In genomic region chr5:59124983-59125960, GRCh38 we compare ENCODE assay signal across 9 cellular contexts.
DNase-seq lines count a peak whose midpoint lies in the region; ATAC-seq and TF ChIP-seq lines count a peak whose summit lies in the region.
"Had no signal": no experiment of that assay in that cellular context is flagged by ENCODE, and none has a peak within 500 bp of the region (broad histone marks: within the 10 kb centered on the region; RNA-seq: fewer than 3 reads in every experiment).

No MANE protein-coding gene starts in this region.

- H3K4me3 Mint-ChIP-seq in activated T-cell treated with anti-CD3 and anti-CD28 coated beads, Interleukin-2, amount 50 U/mL, for 24 hours, result no peak overlapping the region

- no peaks in the 10 kb centered on the region for H3K27me3 ChIP-seq in stomach smooth muscle (ENCODE audit: control insufficient read depth in 1 of 2, insufficient read depth in 2 of 2, low read length in 2 of 2)

- H3K4me3 ChIP-seq in fibroblast of villous mesenchyme (ENCODE audit: low read depth, low read length), result no peak overlapping the region
- H3K4me3 ChIP-seq in stomach smooth muscle (ENCODE audit: low read length in 2 of 2), result no peak overlapping the region

- H3K4me1 ChIP-seq in stomach smooth muscle (ENCODE audit: control insufficient read depth, insufficient read depth, low read length), result peaks cover 13% of the 10 kb centered on the region

- peaks cover 6% of the 10 kb centered on the region for H3K4me1 Mint-ChIP-seq in activated T-cell treated with anti-CD3 and anti-CD28 coated beads, Interleukin-2, amount 50 U/mL, for 24 hours (ENCODE audit: low read depth)

- H3K36me3 ChIP-seq in stomach smooth muscle (ENCODE audit: control insufficient read depth in 2 of 2, insufficient read depth in 2 of 2, low read length in 2 of 2), result no peaks in the 10 kb centered on the region

- H3K27ac ChIP-seq in stomach smooth muscle (ENCODE audit: low read length), result peak overlapping the region; percentile 46
- H3K27ac ChIP-seq: HL-60 had no signal

- no peak overlapping the region for H3K27ac Mint-ChIP-seq in activated T-cell treated with anti-CD3 and anti-CD28 coated beads, Interleukin-2, amount 50 U/mL, for 24 hours

- DNase-seq in activated T-cell treated with anti-CD3 and anti-CD28 coated beads, Interleukin-2, amount 50 U/mL, for 48 hours, result peak; percentile 35 to 36
- no peak for DNase-seq in activated T-cell treated with anti-CD3 and anti-CD28 coated beads, Interleukin-2, amount 50 U/mL, for 24 hours
- DNase-seq in fibroblast of villous mesenchyme (ENCODE audit: low read depth) (peak; percentile 23), T1000 (lab: John Stamatoyannopoulos, UW) (no peak), NCI-H524 (lab: John Stamatoyannopoulos, UW) (no peak)

- ATAC-seq in HG02973 (IDR thresholded peaks at IDR 0.05; ENCODE audit: unreplicated experiment), result no peak

- H3K27me3 Mint-ChIP-seq in activated T-cell treated with anti-CD3 and anti-CD28 coated beads, Interleukin-2, amount 50 U/mL, for 24 hours, result no peaks in the 10 kb centered on the region

- no peaks in the 10 kb centered on the region for H3K36me3 Mint-ChIP-seq in activated T-cell treated with anti-CD3 and anti-CD28 coated beads, Interleukin-2, amount 50 U/mL, for 24 hours (ENCODE audit: low read depth)

- no peaks in the 10 kb centered on the region for H3K9me3 ChIP-seq in stomach smooth muscle (ENCODE audit: control insufficient read depth in 2 of 2, low read length in 2 of 2)

- peak overlapping the region in 1 of 2 donors; percentile 15 for H3K9ac ChIP-seq in stomach smooth muscle (ENCODE audit: low read length in 2 of 2)

- no peaks in the 10 kb centered on the region for H3K9me3 Mint-ChIP-seq in activated T-cell treated with anti-CD3 and anti-CD28 coated beads, Interleukin-2, amount 50 U/mL, for 24 hours

- no peak for TF ChIP-seq CTCF in fibroblast of villous mesenchyme (IDR thresholded peaks at IDR 0.05; ENCODE audit: insufficient read depth, low read depth, low read length)

TF ChIP-seq in PFSK-1, 5 proteins besides CTCF, POLR2A, EP300 and RAD21:
- TF ChIP-seq TAF1 (IDR thresholded peaks at IDR 0.05; ENCODE audit: borderline replicate concordance, insufficient read depth, low read length) (0 out of 2 replicates have a peak, but pooled peaks have one; percentile 46), POLR2AphosphoS5 (IDR thresholded peaks at IDR 0.05; ENCODE audit: low read depth, low read length) (peak; percentile 81), SIN3A (IDR thresholded peaks at IDR 0.05; ENCODE audit: borderline replicate concordance, insufficient read depth, low read length) (0 out of 2 replicates have a peak, but pooled peaks have one; percentile 57), REST (IDR thresholded peaks at IDR 0.05; ENCODE audit: insufficient read depth in 1 of 2, low read depth in 2 of 2, low read length in 2 of 2) (peak in 1 of 2 experiments; percentile 68; a peak in 1 of 4 replicates), FOXP2 (optimal IDR thresholded peaks at IDR 0.05; ENCODE audit: borderline replicate concordance, extremely low read depth, extremely low read length, insufficient read depth) (no peak)

Comparison
In these comparisons a context has a peak if more than half of its experiments do, and no peak if none do; other contexts are left out.
1. DNase-seq: peak in activated T-cell treated with anti-CD3 and anti-CD28 coated beads, Interleukin-2, amount 50 U/mL, for 48 hours (2 of 2) and fibroblast of villous mesenchyme (single experiment); none in activated T-cell treated with anti-CD3 and anti-CD28 coated beads, Interleukin-2, amount 50 U/mL, for 24 hours (single experiment), T1000 (single experiment) and NCI-H524 (0 of 2).